Comparison of ENCODE assay signal across 1 cellular context in genomic region chr2:8103085-8103708, GRCh38.
TF ChIP-seq lines count a peak whose summit lies in the region.

No MANE protein-coding gene starts in this region.

TF ChIP-seq in HepG2, 621 proteins besides CTCF, POLR2A, EP300 and RAD21 (continued from another document and continues in another):
- TF ChIP-seq THRA (CRISPR knock-in tag; IDR thresholded peaks at IDR 0.05; ENCODE audit: borderline replicate concordance) = peak; percentile 95
- TF ChIP-seq TRIM22 (IDR thresholded peaks at IDR 0.05) = no peak
- peak; percentile 100 for TF ChIP-seq ARID5B (CRISPR knock-in tag; IDR thresholded peaks at IDR 0.05)
- TF ChIP-seq KMT2B (CRISPR knock-in tag; IDR thresholded peaks at IDR 0.05) = peak; percentile 29; the same call in 1 of the 2 replicates
- 0 out of 2 replicates have a peak, but pooled peaks have one; percentile 74 for TF ChIP-seq ZSCAN21 (CRISPR knock-in tag; IDR thresholded peaks at IDR 0.05; ENCODE audit: borderline replicate concordance)
- TF ChIP-seq CREB3 (CRISPR knock-in tag; IDR thresholded peaks at IDR 0.05) = no peak
- no peak for TF ChIP-seq LRRFIP1 (CRISPR knock-in tag; conservative IDR thresholded peaks at IDR 0.05)
- TF ChIP-seq JUNB (CRISPR knock-in tag; IDR thresholded peaks at IDR 0.05; ENCODE audit: borderline replicate concordance) = peak; percentile 97
- TF ChIP-seq SRY (CRISPR knock-in tag; IDR thresholded peaks at IDR 0.05) = no peak
- peak; percentile 78; the same call in 1 of the 2 replicates for TF ChIP-seq MXD4 (CRISPR knock-in tag; IDR thresholded peaks at IDR 0.05)
- TF ChIP-seq ZNF282 (IDR thresholded peaks at IDR 0.05; ENCODE audit: partially characterized antibody) = no peak
- peak; percentile 88 for TF ChIP-seq HOXA3 (CRISPR knock-in tag; IDR thresholded peaks at IDR 0.05)
- TF ChIP-seq ZNF558 (CRISPR knock-in tag; IDR thresholded peaks at IDR 0.05; ENCODE audit: borderline replicate concordance) = no peak
- TF ChIP-seq SKI (IDR thresholded peaks at IDR 0.05; ENCODE audit: partially characterized antibody) = peak; percentile 95
- TF ChIP-seq MBD4 (IDR thresholded peaks at IDR 0.05; ENCODE audit: borderline replicate concordance, low read length) = peak; percentile 73; the same call in 1 of the 2 replicates
- TF ChIP-seq ZBTB26 (CRISPR knock-in tag; IDR thresholded peaks at IDR 0.05; ENCODE audit: borderline replicate concordance) = no peak
- peak; percentile 96 for TF ChIP-seq HNF4A (CRISPR knock-in tag; IDR thresholded peaks at IDR 0.05)
- TF ChIP-seq ZBTB3 (CRISPR knock-in tag; IDR thresholded peaks at IDR 0.05; ENCODE audit: borderline replicate concordance, low read depth) = no peak
- peak; percentile 76; the same call in 1 of the 2 replicates for TF ChIP-seq TOE1 (CRISPR knock-in tag; IDR thresholded peaks at IDR 0.05)
- no peak for TF ChIP-seq CSRNP2 (CRISPR knock-in tag; conservative IDR thresholded peaks at IDR 0.05; ENCODE audit: low read depth)
- TF ChIP-seq KDM1A (CRISPR knock-in tag; IDR thresholded peaks at IDR 0.05) = 0 out of 2 replicates have a peak, but pooled peaks have one; percentile 16
- TF ChIP-seq ZNF563 (CRISPR knock-in tag; IDR thresholded peaks at IDR 0.05) = no peak
- TF ChIP-seq SNAPC5 (CRISPR knock-in tag; IDR thresholded peaks at IDR 0.05; ENCODE audit: borderline replicate concordance) = peak; percentile 58; the same call in 1 of the 2 replicates
- peak; percentile 91 for TF ChIP-seq ZNF792 (CRISPR knock-in tag; IDR thresholded peaks at IDR 0.05)
- TF ChIP-seq TCF7 (IDR thresholded peaks at IDR 0.05; ENCODE audit: low read depth) = peak; percentile 90
- no peak for TF ChIP-seq ZNF234 (CRISPR knock-in tag; conservative IDR thresholded peaks at IDR 0.05)
- peak; percentile 53; the same call in 1 of the 2 replicates for TF ChIP-seq RXRA (CRISPR knock-in tag; IDR thresholded peaks at IDR 0.05)
- no peak for TF ChIP-seq ZNF616 (CRISPR knock-in tag; IDR thresholded peaks at IDR 0.05; ENCODE audit: low read depth)
- TF ChIP-seq ZKSCAN1 (IDR thresholded peaks at IDR 0.05; ENCODE audit: low read length) = no peak
- TF ChIP-seq HES4 (CRISPR knock-in tag; IDR thresholded peaks at IDR 0.05; ENCODE audit: borderline replicate concordance) = no peak
- TF ChIP-seq HMG20A (CRISPR knock-in tag; IDR thresholded peaks at IDR 0.05; ENCODE audit: borderline replicate concordance) = peak; percentile 97
- TF ChIP-seq ZNF672 (CRISPR knock-in tag; IDR thresholded peaks at IDR 0.05) = no peak
- peak; percentile 98 for TF ChIP-seq ZGPAT (CRISPR knock-in tag; IDR thresholded peaks at IDR 0.05)
- TF ChIP-seq NCOA2 (CRISPR knock-in tag; IDR thresholded peaks at IDR 0.05) = peak; percentile 96
- peak; percentile 96 for TF ChIP-seq FOXP4 (CRISPR knock-in tag; IDR thresholded peaks at IDR 0.05)
- TF ChIP-seq RFXAP (CRISPR knock-in tag; IDR thresholded peaks at IDR 0.05; ENCODE audit: borderline replicate concordance) = peak; percentile 72; the same call in 1 of the 2 replicates
- TF ChIP-seq PCBP1 (IDR thresholded peaks at IDR 0.05; ENCODE audit: borderline replicate concordance, low read depth, low read length) = no peak
- no peak for TF ChIP-seq ZNF44 (CRISPR knock-in tag; IDR thresholded peaks at IDR 0.05)
- no peak for TF ChIP-seq ZFP36L2 (CRISPR knock-in tag; IDR thresholded peaks at IDR 0.05)
- TF ChIP-seq NFIB (CRISPR knock-in tag; IDR thresholded peaks at IDR 0.05; ENCODE audit: borderline replicate concordance) = no peak
- peak; percentile 93 for TF ChIP-seq TBL1XR1 (IDR thresholded peaks at IDR 0.05; ENCODE audit: borderline replicate concordance, low read length, partially characterized antibody)
- TF ChIP-seq RARG (CRISPR knock-in tag; IDR thresholded peaks at IDR 0.05; ENCODE audit: low read depth) = no peak
- no peak for TF ChIP-seq HNRNPK (IDR thresholded peaks at IDR 0.05; ENCODE audit: low read depth, low read length, poor library complexity, severe bottlenecking)
- TF ChIP-seq RARA (CRISPR knock-in tag; IDR thresholded peaks at IDR 0.05) = peak; percentile 98
- peak; percentile 59; the same call in 1 of the 2 replicates for TF ChIP-seq KDM4B (CRISPR knock-in tag; IDR thresholded peaks at IDR 0.05)
- TF ChIP-seq HOXD1 (CRISPR knock-in tag; IDR thresholded peaks at IDR 0.05) = peak; percentile 85; the same call in 1 of the 2 replicates
- no peak; the same call in 1 of the 2 replicates for TF ChIP-seq ZNF746 (CRISPR knock-in tag; IDR thresholded peaks at IDR 0.05)
- TF ChIP-seq SMC3 (IDR thresholded peaks at IDR 0.05; ENCODE audit: low read length) = peak; percentile 52
- TF ChIP-seq KLF15 (CRISPR knock-in tag; IDR thresholded peaks at IDR 0.05; ENCODE audit: borderline replicate concordance) = no peak
- TF ChIP-seq ZSCAN31 (CRISPR knock-in tag; IDR thresholded peaks at IDR 0.05; ENCODE audit: low read depth) = peak; percentile 82
